Comparison of ENCODE assay signal across 9 cellular contexts in genomic region chr20:23937303-23938117, GRCh38. TPM values are rescaled to one million over a fixed set of nuclear protein-coding genes. Genes with fewer than 3 reads are reported as not detected.
DNase-seq lines count a peak whose midpoint lies in the region; ATAC-seq, FAIRE-seq and TF ChIP-seq lines count a peak whose summit lies in the region.
"Had no signal": no experiment of that assay in that cellular context is flagged by ENCODE, and none has a peak within 500 bp of the region (broad histone marks: within the 10 kb centered on the region; RNA-seq: fewer than 3 reads in every experiment).

No MANE protein-coding gene starts in this region.

- TF ChIP-seq CTCF in D721Med (IDR thresholded peaks at IDR 0.05; ENCODE audit: insufficient read depth, missing control alignments) (peak; percentile 68), body of pancreas (IDR thresholded peaks at IDR 0.05) (peak; percentile 67 to 94 (median 84))

- H3K27me3 ChIP-seq in body of pancreas (no peaks in the 10 kb centered on the region), iPS DF 6.9 (ENCODE audit: control insufficient read depth, insufficient read depth, low read length) (no peaks in the 10 kb centered on the region)

- WGBS in body of pancreas, 2 donors, result 0% methylated on average over 3 of the region's 3 CpGs
- no CpG with 5 or more reads among the region's 3 CpGs for WGBS in iPS DF 6.9 (ENCODE audit: insufficient coverage, insufficient read length)

- FAIRE-seq in D721Med (lab: Jason Lieb, UNC), result no peak

- DNase-seq in D721Med (ENCODE audit: insufficient read length, low spot score) (no peak), Kasumi-1 (lab: John Stamatoyannopoulos, UW) (peak; percentile 42 to 51), T-helper 22 cell (ENCODE audit: low read depth) (peak; percentile 13), body of pancreas (peak; percentile 72 to 75 (median 72)), iPS DF 6.9 (ENCODE audit: low read depth, low spot score) (peak; percentile 50), H4 (ENCODE audit: low spot score) (no peak)
- peak; percentile 38 for DNase-seq in stimulated activated CD4-positive, alpha-beta T cell treated with anti-CD3 and anti-CD28 coated beads, Interleukin-12 subunit alpha, Interleukin-12 subunit beta, amount 100 ng/mL, for 4 hours

- intact Hi-C loops in body of pancreas (cut with DNase I), result no loop called here

- H3K9me3 ChIP-seq in body of pancreas, result no peaks in the 10 kb centered on the region
- no peaks in the 10 kb centered on the region for H3K9me3 ChIP-seq in iPS DF 6.9 (ENCODE audit: control insufficient read depth, insufficient read depth, low read length)

- H3K4me1 ChIP-seq in body of pancreas (no peaks in the 10 kb centered on the region), iPS DF 6.9 (ENCODE audit: control insufficient read depth, insufficient read depth, low read length) (no peaks in the 10 kb centered on the region)

- no peak for TF ChIP-seq POLR2A in body of pancreas (IDR thresholded peaks at IDR 0.05)

- H3K36me3 ChIP-seq in body of pancreas (replicated peaks in 1 of 2; ENCODE audit: insufficient read depth in 1 of 2, low read depth in 2 of 2) (no peaks in the 10 kb centered on the region), iPS DF 6.9 (ENCODE audit: control insufficient read depth, insufficient read depth, low read length) (no peaks in the 10 kb centered on the region)

- no peak overlapping the region for H3K4me3 ChIP-seq in body of pancreas
- H3K4me3 ChIP-seq in iPS DF 6.9 (ENCODE audit: low read length), result no peak overlapping the region

- H3K27ac ChIP-seq in body of pancreas, result no peak overlapping the region
- no peak overlapping the region for H3K27ac ChIP-seq in iPS DF 6.9 (ENCODE audit: low read length)

- peak; percentile 67 for ATAC-seq in GM19467 (IDR thresholded peaks at IDR 0.05; ENCODE audit: unreplicated experiment)
- ATAC-seq in body of pancreas, result peak; percentile 96

RNA-seq across cellular contexts. Expression of gene GGTLC1, which starts 51.1 kb away (rescaled TPM):
- 1 to 10 TPM in 1 of 2 donors, not detected in 1; 3.4 TPM for total RNA-seq in body of pancreas
- total RNA-seq in H4 (2014; rRNA removed; shearing (Covaris generic)), result not detected in 2 replicates
- total RNA-seq: T-helper 2 cell treated with Interferon-gamma antibody and Interleukin-4, amounts not matched to agents 100 ng/mL and 5 ng/mL, for 36 hours had no signal

RNA-seq across cellular contexts. Expression of gene CST5, which starts 58.0 kb away (rescaled TPM):
- total RNA-seq in body of pancreas, result not detected
- not detected in 2 replicates for total RNA-seq in H4 (2014; rRNA removed; shearing (Covaris generic))
- total RNA-seq: T-helper 2 cell treated with Interferon-gamma antibody and Interleukin-4, amounts not matched to agents 100 ng/mL and 5 ng/mL, for 36 hours had no signal

Comparison
In these comparisons a context has a peak if more than half of its experiments do, and no peak if none do; other contexts are left out.
1. DNase-seq: peak in Kasumi-1 (2 of 2), T-helper 22 cell (single experiment), body of pancreas (4 of 4), iPS DF 6.9 (single experiment) and stimulated activated CD4-positive, alpha-beta T cell treated with anti-CD3 and anti-CD28 coated beads, Interleukin-12 subunit alpha, Interleukin-12 subunit beta, amount 100 ng/mL, for 4 hours (single experiment); none in D721Med (single experiment) and H4 (single experiment).